ENCODE assay signal across 1 cellular context in genomic region chr20:3413393-3413889, GRCh38.
A peak's percentile ranks its signal among the peaks of the same experiment; 100 is the strongest.
TF ChIP-seq lines count a peak whose summit lies in the region.

No MANE protein-coding gene starts in this region.

TF ChIP-seq in HepG2, 621 proteins besides CTCF, POLR2A, EP300 and RAD21 (continues in another document):
- TF ChIP-seq AHDC1 (CRISPR knock-in tag; IDR thresholded peaks at IDR 0.05; ENCODE audit: borderline replicate concordance) (peak; percentile 48; the same call in 1 of the 2 replicates), TARDBP (CRISPR knock-in tag; IDR thresholded peaks at IDR 0.05) (0 out of 2 replicates have a peak, but pooled peaks have one; percentile 28), POLR2AphosphoS2 (IDR thresholded peaks at IDR 0.05; ENCODE audit: low read depth, low read length) (no peak), KDM2A (CRISPR knock-in tag; IDR thresholded peaks at IDR 0.05; ENCODE audit: borderline replicate concordance, low read depth) (0 out of 2 replicates have a peak, but pooled peaks have one; percentile 2), RXRB (CRISPR knock-in tag; IDR thresholded peaks at IDR 0.05; ENCODE audit: borderline replicate concordance) (peak; percentile 47; the same call in 1 of the 2 replicates), HDAC1 (CRISPR knock-in tag; IDR thresholded peaks at IDR 0.05) (peak; percentile 35; the same call in 1 of the 2 replicates), ZNF234 (CRISPR knock-in tag; conservative IDR thresholded peaks at IDR 0.05) (no peak), GLMP (CRISPR knock-in tag; IDR thresholded peaks at IDR 0.05; ENCODE audit: borderline replicate concordance) (no peak), ZNF335 (CRISPR knock-in tag; IDR thresholded peaks at IDR 0.05) (no peak), HMG20B (CRISPR knock-in tag; conservative IDR thresholded peaks at IDR 0.05) (no peak), PCBP1 (IDR thresholded peaks at IDR 0.05; ENCODE audit: borderline replicate concordance, low read depth, low read length) (no peak), HNF4G (IDR thresholded peaks at IDR 0.05; ENCODE audit: borderline replicate concordance, low read depth, low read length) (peak; percentile 91), HNF4G (CRISPR knock-in tag; IDR thresholded peaks at IDR 0.05; ENCODE audit: borderline replicate concordance, low read depth) (no peak; the same call in 1 of the 2 replicates), MAX (IDR thresholded peaks at IDR 0.05) (0 out of 2 replicates have a peak, but pooled peaks have one; percentile 16), MED1 (CRISPR knock-in tag; IDR thresholded peaks at IDR 0.05) (peak; percentile 44; the same call in 1 of the 2 replicates), PAXIP1 (CRISPR knock-in tag; conservative IDR thresholded peaks at IDR 0.05) (peak; percentile 81), HOXA3 (CRISPR knock-in tag; IDR thresholded peaks at IDR 0.05) (peak; percentile 30; the same call in 1 of the 2 replicates), SMAD1 (CRISPR knock-in tag; IDR thresholded peaks at IDR 0.05; ENCODE audit: borderline replicate concordance, low read depth) (0 out of 2 replicates have a peak, but pooled peaks have one; percentile 9), SALL1 (CRISPR knock-in tag; IDR thresholded peaks at IDR 0.05) (peak; percentile 70), ZNF160 (CRISPR knock-in tag; IDR thresholded peaks at IDR 0.05) (no peak), TBX2 (CRISPR knock-in tag; IDR thresholded peaks at IDR 0.05; ENCODE audit: borderline replicate concordance) (no peak), NR2F6 (IDR thresholded peaks at IDR 0.05) (peak; percentile 76), NR2F6 (CRISPR knock-in tag; IDR thresholded peaks at IDR 0.05) (peak; percentile 67), RFX3 (CRISPR knock-in tag; IDR thresholded peaks at IDR 0.05) (no peak), NFYC (CRISPR knock-in tag; IDR thresholded peaks at IDR 0.05) (no peak), NCOR1 (IDR thresholded peaks at IDR 0.05; ENCODE audit: borderline replicate concordance, low read length) (0 out of 2 replicates have a peak, but pooled peaks have one; percentile 68), THAP8 (CRISPR knock-in tag; IDR thresholded peaks at IDR 0.05; ENCODE audit: borderline replicate concordance) (no peak)
- TF ChIP-seq, protein P1, sequence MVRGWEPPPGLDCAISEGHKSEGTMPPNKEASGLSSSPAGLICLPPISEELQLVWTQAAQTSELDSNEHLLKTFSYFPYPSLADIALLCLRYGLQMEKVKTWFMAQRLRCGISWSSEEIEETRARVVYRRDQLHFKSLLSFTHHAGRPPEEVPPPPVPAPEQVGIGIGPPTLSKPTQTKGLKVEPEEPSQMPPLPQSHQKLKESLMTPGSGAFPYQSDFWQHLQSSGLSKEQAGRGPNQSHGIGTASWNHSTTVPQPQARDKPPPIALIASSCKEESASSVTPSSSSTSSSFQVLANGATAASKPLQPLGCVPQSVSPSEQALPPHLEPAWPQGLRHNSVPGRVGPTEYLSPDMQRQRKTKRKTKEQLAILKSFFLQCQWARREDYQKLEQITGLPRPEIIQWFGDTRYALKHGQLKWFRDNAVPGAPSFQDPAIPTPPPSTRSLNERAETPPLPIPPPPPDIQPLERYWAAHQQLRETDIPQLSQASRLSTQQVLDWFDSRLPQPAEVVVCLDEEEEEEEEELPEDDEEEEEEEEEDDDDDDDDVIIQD (CRISPR knock-in tag; IDR thresholded peaks at IDR 0.05; ENCODE audit: low read depth) = no peak
- TF ChIP-seq, protein P2, sequence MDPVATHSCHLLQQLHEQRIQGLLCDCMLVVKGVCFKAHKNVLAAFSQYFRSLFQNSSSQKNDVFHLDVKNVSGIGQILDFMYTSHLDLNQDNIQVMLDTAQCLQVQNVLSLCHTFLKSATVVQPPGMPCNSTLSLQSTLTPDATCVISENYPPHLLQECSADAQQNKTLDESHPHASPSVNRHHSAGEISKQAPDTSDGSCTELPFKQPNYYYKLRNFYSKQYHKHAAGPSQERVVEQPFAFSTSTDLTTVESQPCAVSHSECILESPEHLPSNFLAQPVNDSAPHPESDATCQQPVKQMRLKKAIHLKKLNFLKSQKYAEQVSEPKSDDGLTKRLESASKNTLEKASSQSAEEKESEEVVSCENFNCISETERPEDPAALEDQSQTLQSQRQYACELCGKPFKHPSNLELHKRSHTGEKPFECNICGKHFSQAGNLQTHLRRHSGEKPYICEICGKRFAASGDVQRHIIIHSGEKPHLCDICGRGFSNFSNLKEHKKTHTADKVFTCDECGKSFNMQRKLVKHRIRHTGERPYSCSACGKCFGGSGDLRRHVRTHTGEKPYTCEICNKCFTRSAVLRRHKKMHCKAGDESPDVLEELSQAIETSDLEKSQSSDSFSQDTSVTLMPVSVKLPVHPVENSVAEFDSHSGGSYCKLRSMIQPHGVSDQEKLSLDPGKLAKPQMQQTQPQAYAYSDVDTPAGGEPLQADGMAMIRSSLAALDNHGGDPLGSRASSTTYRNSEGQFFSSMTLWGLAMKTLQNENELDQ (CRISPR knock-in tag; IDR thresholded peaks at IDR 0.05; ENCODE audit: borderline replicate concordance) = no peak
- TF ChIP-seq, protein P3, sequence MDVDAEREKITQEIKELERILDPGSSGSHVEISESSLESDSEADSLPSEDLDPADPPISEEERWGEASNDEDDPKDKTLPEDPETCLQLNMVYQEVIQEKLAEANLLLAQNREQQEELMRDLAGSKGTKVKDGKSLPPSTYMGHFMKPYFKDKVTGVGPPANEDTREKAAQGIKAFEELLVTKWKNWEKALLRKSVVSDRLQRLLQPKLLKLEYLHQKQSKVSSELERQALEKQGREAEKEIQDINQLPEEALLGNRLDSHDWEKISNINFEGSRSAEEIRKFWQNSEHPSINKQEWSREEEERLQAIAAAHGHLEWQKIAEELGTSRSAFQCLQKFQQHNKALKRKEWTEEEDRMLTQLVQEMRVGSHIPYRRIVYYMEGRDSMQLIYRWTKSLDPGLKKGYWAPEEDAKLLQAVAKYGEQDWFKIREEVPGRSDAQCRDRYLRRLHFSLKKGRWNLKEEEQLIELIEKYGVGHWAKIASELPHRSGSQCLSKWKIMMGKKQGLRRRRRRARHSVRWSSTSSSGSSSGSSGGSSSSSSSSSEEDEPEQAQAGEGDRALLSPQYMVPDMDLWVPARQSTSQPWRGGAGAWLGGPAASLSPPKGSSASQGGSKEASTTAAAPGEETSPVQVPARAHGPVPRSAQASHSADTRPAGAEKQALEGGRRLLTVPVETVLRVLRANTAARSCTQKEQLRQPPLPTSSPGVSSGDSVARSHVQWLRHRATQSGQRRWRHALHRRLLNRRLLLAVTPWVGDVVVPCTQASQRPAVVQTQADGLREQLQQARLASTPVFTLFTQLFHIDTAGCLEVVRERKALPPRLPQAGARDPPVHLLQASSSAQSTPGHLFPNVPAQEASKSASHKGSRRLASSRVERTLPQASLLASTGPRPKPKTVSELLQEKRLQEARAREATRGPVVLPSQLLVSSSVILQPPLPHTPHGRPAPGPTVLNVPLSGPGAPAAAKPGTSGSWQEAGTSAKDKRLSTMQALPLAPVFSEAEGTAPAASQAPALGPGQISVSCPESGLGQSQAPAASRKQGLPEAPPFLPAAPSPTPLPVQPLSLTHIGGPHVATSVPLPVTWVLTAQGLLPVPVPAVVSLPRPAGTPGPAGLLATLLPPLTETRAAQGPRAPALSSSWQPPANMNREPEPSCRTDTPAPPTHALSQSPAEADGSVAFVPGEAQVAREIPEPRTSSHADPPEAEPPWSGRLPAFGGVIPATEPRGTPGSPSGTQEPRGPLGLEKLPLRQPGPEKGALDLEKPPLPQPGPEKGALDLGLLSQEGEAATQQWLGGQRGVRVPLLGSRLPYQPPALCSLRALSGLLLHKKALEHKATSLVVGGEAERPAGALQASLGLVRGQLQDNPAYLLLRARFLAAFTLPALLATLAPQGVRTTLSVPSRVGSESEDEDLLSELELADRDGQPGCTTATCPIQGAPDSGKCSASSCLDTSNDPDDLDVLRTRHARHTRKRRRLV (CRISPR knock-in tag; IDR thresholded peaks at IDR 0.05) = no peak
- TF ChIP-seq, protein P4, sequence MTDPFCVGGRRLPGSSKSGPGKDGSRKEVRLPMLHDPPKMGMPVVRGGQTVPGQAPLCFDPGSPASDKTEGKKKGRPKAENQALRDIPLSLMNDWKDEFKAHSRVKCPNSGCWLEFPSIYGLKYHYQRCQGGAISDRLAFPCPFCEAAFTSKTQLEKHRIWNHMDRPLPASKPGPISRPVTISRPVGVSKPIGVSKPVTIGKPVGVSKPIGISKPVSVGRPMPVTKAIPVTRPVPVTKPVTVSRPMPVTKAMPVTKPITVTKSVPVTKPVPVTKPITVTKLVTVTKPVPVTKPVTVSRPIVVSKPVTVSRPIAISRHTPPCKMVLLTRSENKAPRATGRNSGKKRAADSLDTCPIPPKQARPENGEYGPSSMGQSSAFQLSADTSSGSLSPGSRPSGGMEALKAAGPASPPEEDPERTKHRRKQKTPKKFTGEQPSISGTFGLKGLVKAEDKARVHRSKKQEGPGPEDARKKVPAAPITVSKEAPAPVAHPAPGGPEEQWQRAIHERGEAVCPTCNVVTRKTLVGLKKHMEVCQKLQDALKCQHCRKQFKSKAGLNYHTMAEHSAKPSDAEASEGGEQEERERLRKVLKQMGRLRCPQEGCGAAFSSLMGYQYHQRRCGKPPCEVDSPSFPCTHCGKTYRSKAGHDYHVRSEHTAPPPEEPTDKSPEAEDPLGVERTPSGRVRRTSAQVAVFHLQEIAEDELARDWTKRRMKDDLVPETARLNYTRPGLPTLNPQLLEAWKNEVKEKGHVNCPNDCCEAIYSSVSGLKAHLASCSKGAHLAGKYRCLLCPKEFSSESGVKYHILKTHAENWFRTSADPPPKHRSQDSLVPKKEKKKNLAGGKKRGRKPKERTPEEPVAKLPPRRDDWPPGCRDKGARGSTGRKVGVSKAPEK (CRISPR knock-in tag; IDR thresholded peaks at IDR 0.05; ENCODE audit: borderline replicate concordance) = no peak
